In the genomic region with DNA sequence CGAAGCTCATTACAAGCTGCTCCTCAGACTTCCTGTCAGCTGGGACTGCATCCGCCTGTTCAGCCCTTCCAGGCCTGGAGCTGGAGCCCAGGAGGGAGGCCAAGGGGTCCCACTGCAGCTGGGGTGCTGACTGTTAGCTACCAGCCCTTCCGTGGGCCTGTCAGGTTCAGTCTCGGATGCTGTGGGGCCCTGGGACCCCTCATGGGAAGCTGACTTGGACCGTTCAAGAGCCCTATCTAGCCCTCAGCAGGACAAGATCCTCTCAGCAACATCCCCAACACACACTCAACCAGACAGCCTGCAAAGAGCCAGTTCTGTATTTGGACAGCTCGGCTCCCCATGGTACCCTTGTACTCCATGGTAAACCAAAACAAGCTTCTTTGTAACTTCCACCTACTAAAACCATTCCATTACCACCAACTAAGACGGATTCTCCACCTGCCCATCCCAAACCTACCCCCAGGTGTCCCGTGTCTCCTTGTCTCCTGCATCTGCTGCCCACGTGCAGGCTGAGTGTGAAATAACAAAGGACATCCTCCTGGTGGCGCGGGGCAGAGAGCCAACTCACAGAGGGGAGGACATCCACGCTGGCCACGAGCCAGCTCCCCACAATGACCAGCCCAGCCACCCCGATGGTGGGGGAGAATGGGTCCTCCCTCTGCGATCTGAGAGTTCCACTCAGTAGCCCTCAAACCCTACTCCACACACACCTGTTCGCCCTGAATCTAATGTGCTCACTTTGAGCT, we compare ENCODE assay signal across 15 cellular contexts.
A peak's percentile ranks its signal among the peaks of the same experiment; 100 is the strongest.
DNase-seq lines count a peak whose midpoint lies in the region; ATAC-seq, FAIRE-seq and TF ChIP-seq lines count a peak whose summit lies in the region.
"Had no signal": no experiment of that assay in that cellular context is flagged by ENCODE, and none has a peak within 500 bp of the region (broad histone marks: within the 10 kb centered on the region; RNA-seq: fewer than 3 reads in every experiment).

No MANE protein-coding gene starts in this region.

- H4K8ac ChIP-seq in neuronal stem cell (ENCODE audit: low read depth, low read length) = no peak overlapping the region

- no peaks in the 10 kb centered on the region for H3K79me1 ChIP-seq in neuronal stem cell (ENCODE audit: low read depth, low read length)

- H2AK5ac ChIP-seq in neuronal stem cell (ENCODE audit: low read depth, low read length) = no peak overlapping the region

- H2BK5ac ChIP-seq in neuronal stem cell (ENCODE audit: low read length) = no peak overlapping the region

- H2BK120ac ChIP-seq in neuronal stem cell (ENCODE audit: low read depth, low read length) = no peak overlapping the region

- H3K4ac ChIP-seq in neuronal stem cell (ENCODE audit: low read length) = no peak overlapping the region

- no peak overlapping the region for H3K14ac ChIP-seq in neuronal stem cell (ENCODE audit: low read length)

- H3K4me1 ChIP-seq in RWPE2 (ENCODE audit: insufficient read depth, poor library complexity, severe bottlenecking) = no peaks in the 10 kb centered on the region
- peaks cover 6 to 8% of the 10 kb centered on the region in 2 donors for H3K4me1 ChIP-seq in neuronal stem cell (ENCODE audit: control insufficient read depth in 2 of 2, insufficient read depth in 1 of 2, low read depth in 1 of 2, low read length in 2 of 2)
- H3K4me1 ChIP-seq in hepatocyte (ENCODE audit: insufficient read depth) = peaks cover 13% of the 10 kb centered on the region
- H3K4me1 ChIP-seq: esophagus muscularis mucosa had no signal

- H3K18ac ChIP-seq in neuronal stem cell (ENCODE audit: low read length) = no peak overlapping the region

- no CpG with 5 or more reads among the region's 16 CpGs for WGBS in neuronal stem cell (ENCODE audit: extremely low coverage in 2 of 2, insufficient read length in 2 of 2, insufficient replicate concordance in 1 of 2), 2 donors
- WGBS in hepatocyte (ENCODE audit: low lambda C conversion rate, missing lambda C conversion rate) = 83% methylated on average over 16 of the region's 16 CpGs

- no peaks in the 10 kb centered on the region for H4K20me1 ChIP-seq in hepatocyte (ENCODE audit: insufficient read depth, poor library complexity, severe bottlenecking)

- no peaks in the 10 kb centered on the region for H3K9me3 ChIP-seq in RWPE2 (ENCODE audit: severe bottlenecking)
- H3K9me3 ChIP-seq in neuronal stem cell (replicated peaks in 1 of 2; ENCODE audit: control insufficient read depth in 2 of 2, insufficient read depth in 1 of 2, low read depth in 1 of 2, low read length in 2 of 2) = no peaks in the 10 kb centered on the region
- no peaks in the 10 kb centered on the region for H3K9me3 ChIP-seq in hepatocyte (ENCODE audit: low read depth)
- H3K9me3 ChIP-seq: esophagus muscularis mucosa had no signal

- no peaks in the 10 kb centered on the region for H3K79me2 ChIP-seq in hepatocyte

- H2BK12ac ChIP-seq in neuronal stem cell (ENCODE audit: low read length) = no peak overlapping the region

- no peaks in the 10 kb centered on the region for H3K9me2 ChIP-seq in hepatocyte (replicated peaks; ENCODE audit: insufficient read depth)

- H2AFZ ChIP-seq in neuronal stem cell (ENCODE audit: low read length) (no peak overlapping the region), hepatocyte (no peak overlapping the region)

- no peak overlapping the region for H3K4me3 ChIP-seq in RWPE2 (ENCODE audit: severe bottlenecking)
- H3K4me3 ChIP-seq in neuronal stem cell (ENCODE audit: low read length in 2 of 2) = no peak overlapping the region
- no peak overlapping the region for H3K4me3 ChIP-seq in hepatocyte
- H3K4me3 ChIP-seq: esophagus muscularis mucosa had no signal

- no peak overlapping the region for H3K27ac ChIP-seq in RWPE2 (ENCODE audit: poor library complexity, severe bottlenecking)
- no peak overlapping the region for H3K27ac ChIP-seq in neuronal stem cell (replicated peaks; ENCODE audit: low read length)
- no peak overlapping the region for H3K27ac ChIP-seq in hepatocyte
- H3K27ac ChIP-seq: esophagus muscularis mucosa had no signal

- FAIRE-seq in HTR-8/SVneo (lab: Jason Lieb, UNC) = peak; percentile 91
- FAIRE-seq: keratinocyte had no signal

- H3K36me3 ChIP-seq in RWPE2 (ENCODE audit: low read depth) (no peaks in the 10 kb centered on the region), neuronal stem cell (replicated peaks in 1 of 2; ENCODE audit: control insufficient read depth in 2 of 2, insufficient read depth in 2 of 2, low read length in 2 of 2) (no peaks in the 10 kb centered on the region), hepatocyte (replicated peaks; ENCODE audit: insufficient read depth, low read depth) (no peaks in the 10 kb centered on the region)
- H3K36me3 ChIP-seq: esophagus muscularis mucosa had no signal

- TF ChIP-seq CTCF in RWPE2 (IDR thresholded peaks at IDR 0.05; ENCODE audit: poor library complexity, severe bottlenecking) = no peak
- no peak for TF ChIP-seq CTCF in hepatocyte (IDR thresholded peaks at IDR 0.05; ENCODE audit: poor library complexity)

- H3K9ac ChIP-seq in neuronal stem cell (ENCODE audit: low read depth, low read length, poor library complexity) = no peak overlapping the region

- no peak for ATAC-seq in RWPE2 (ENCODE audit: low read depth)
- no peak for ATAC-seq in GM21367 (IDR thresholded peaks at IDR 0.05; ENCODE audit: unreplicated experiment)
- ATAC-seq: activated T-cell treated with anti-CD3 and anti-CD28 coated beads, Interleukin-2, amount 50 U/mL, for 4 hours had no signal

- peaks cover 49% of the 10 kb centered on the region for H3K27me3 ChIP-seq in RWPE2 (ENCODE audit: insufficient read depth, poor library complexity, severe bottlenecking)
- H3K27me3 ChIP-seq in neuronal stem cell (ENCODE audit: control insufficient read depth in 3 of 3, insufficient read depth in 3 of 3, low read depth in 1 of 3, low read length in 3 of 3) = no peaks in the 10 kb centered on the region
- H3K27me3 ChIP-seq in hepatocyte = peaks cover 6% of the 10 kb centered on the region

- DNase-seq in HTR-8/SVneo (ENCODE audit: insufficient read length, low spot score) = no peak
- DNase-seq in NCI-H1417 treated with DMSO at 0.1 percent for 48 hours (lab: John Stamatoyannopoulos, UW) = peak; percentile 34
- DNase-seq in RWPE2 (ENCODE audit: low spot score) = peak; percentile 82
- DNase-seq in neuronal stem cell (ENCODE audit: low spot score) = no peak
- no peak for DNase-seq in hepatocyte (ENCODE audit: low spot score)
- no peak for DNase-seq in retina
- DNase-seq: activated CD4-positive, alpha-beta T cell treated with anti-CD3 and anti-CD28 coated beads for 1 hour; activated T-cell treated with anti-CD3 and anti-CD28 coated beads, Interleukin-2, amount 50 U/mL, for 4 hours; amygdala; C1 segment of cervical spinal cord; H7; MV-4-11 had no signal

- H3K23ac ChIP-seq in neuronal stem cell (ENCODE audit: low read depth, low read length, poor library complexity) = peak overlapping the region; percentile 70

- no peak overlapping the region for H2BK15ac ChIP-seq in neuronal stem cell (ENCODE audit: low read length)

- no peak overlapping the region for H3K4me2 ChIP-seq in neuronal stem cell (ENCODE audit: insufficient read depth, low read length, poor library complexity, severe bottlenecking)
- H3K4me2 ChIP-seq in hepatocyte = no peak overlapping the region

- H4K91ac ChIP-seq in neuronal stem cell (ENCODE audit: low read depth, low read length, poor library complexity) = no peak overlapping the region

Comparison
In these comparisons a context has a peak if more than half of its experiments do, and no peak if none do; other contexts are left out.
1. DNase-seq: peak in NCI-H1417 treated with DMSO at 0.1 percent for 48 hours (single experiment) and RWPE2 (single experiment); none in HTR-8/SVneo (single experiment), neuronal stem cell (single experiment), hepatocyte (single experiment) and retina (single experiment).